In genomic region chr2:210225461-210225798, GRCh38 we compare ENCODE assay signal across 10 cellular contexts. TPM values are rescaled to one million over a fixed set of nuclear protein-coding genes. Genes with fewer than 3 reads are reported as not detected.
DNase-seq lines count a peak whose midpoint lies in the region; ATAC-seq and TF ChIP-seq lines count a peak whose summit lies in the region.
"Had no signal": no experiment of that assay in that cellular context is flagged by ENCODE, and none has a peak within 500 bp of the region (broad histone marks: within the 10 kb centered on the region; RNA-seq: fewer than 3 reads in every experiment).

No MANE protein-coding gene starts in this region.

- H3K4me1 ChIP-seq in right lobe of liver (peaks cover 0 to 63% (median 14%) of the 10 kb centered on the region in 4 donors), thyroid gland (peaks cover 15 to 37% of the 10 kb centered on the region in 2 donors)

- DNase-seq in NCI-H2171 treated with DMSO at 0.1 percent for 48 hours (lab: John Stamatoyannopoulos, UW) (peak; percentile 41), NCI-H2171 (lab: John Stamatoyannopoulos, UW) (no peak), cardiac fibroblast (ENCODE audit: low read depth in 2 of 2) (peak; percentile 22 to 26), right lobe of liver (no peak), thyroid gland (no peak), posterior vena cava (ENCODE audit: low spot score) (no peak)
- no peak for DNase-seq in stimulated activated CD4-positive, alpha-beta T cell treated with anti-CD3 and anti-CD28 coated beads, Interleukin-12 subunit alpha, Interleukin-12 subunit beta, amount 100 ng/mL, for 4 hours
- DNase-seq: AML-193, T-helper 17 cell had no signal

- WGBS in right lobe of liver (ENCODE audit: insufficient coverage, low coverage, low lambda C conversion rate, missing lambda C conversion rate) = 15% methylated on average over 9 of the region's 10 CpGs
- 7 to 8% methylated on average over 10 of the region's 10 CpGs for WGBS in thyroid gland, 2 donors

- no peak for TF ChIP-seq POLR2A in right lobe of liver (IDR thresholded peaks at IDR 0.05)
- TF ChIP-seq POLR2A in thyroid gland (IDR thresholded peaks at IDR 0.05) = no peak

- H3K27me3 ChIP-seq in right lobe of liver = no peaks in the 10 kb centered on the region
- H3K27me3 ChIP-seq in thyroid gland = no peaks in the 10 kb centered on the region

- ATAC-seq in right lobe of liver (no peak), GM18858 (IDR thresholded peaks at IDR 0.05; ENCODE audit: unreplicated experiment) (no peak)
- ATAC-seq: T-helper 17 cell had no signal

- intact Hi-C loops in right lobe of liver (cut with DNase I) = no loop called here
- intact Hi-C loops in thyroid gland (cut with DNase I) = no loop called here
- intact Hi-C loops in posterior vena cava (cut with DNase I) = no loop called here

- H3K9me3 ChIP-seq in right lobe of liver = no peaks in the 10 kb centered on the region
- no peaks in the 10 kb centered on the region for H3K9me3 ChIP-seq in thyroid gland

- H3K4me3 ChIP-seq in cardiac fibroblast (replicated peaks in 1 of 2; ENCODE audit: low read depth in 2 of 2, low read length in 2 of 2) (peak overlapping the region; percentile 52 to 54), right lobe of liver (peak overlapping the region; percentile 47 to 65 (median 62)), thyroid gland (replicated peaks in 1 of 3) (peak overlapping the region; percentile 29 to 67 (median 35))

- H3K36me3 ChIP-seq in right lobe of liver (peaks cover 0 to under 1% (median 0%) of the 10 kb centered on the region in 4 donors), thyroid gland (no peaks in the 10 kb centered on the region)

- TF ChIP-seq CTCF in cardiac fibroblast (IDR thresholded peaks at IDR 0.05; ENCODE audit: low read depth, low read length) (no peak), right lobe of liver (IDR thresholded peaks at IDR 0.05) (no peak), thyroid gland (IDR thresholded peaks at IDR 0.05) (no peak)

- H3K27ac ChIP-seq in right lobe of liver (peak overlapping the region; percentile 79 to 97 (median 91)), thyroid gland (peak overlapping the region; percentile 90 to 95 (median 92))

RNA-seq across cellular contexts. Expression of gene ACADL, which starts 0.2 kb away (rescaled TPM):
- 10 to 100 TPM; 13.4 to 30.2 (median 22.3) TPM for total RNA-seq in right lobe of liver
- total RNA-seq in thyroid gland = 100 to 1,000 TPM in 2 of 4 donors, 10 to 100 TPM in 2; 72.7 to 133 (median 111) TPM
- total RNA-seq in posterior vena cava = 1 to 10 TPM; 5.0 to 9.7 TPM
- total RNA-seq: T-helper 17 cell had no signal

RNA-seq across cellular contexts. Expression of gene KANSL1L, which starts 54.2 kb away (rescaled TPM):
- total RNA-seq in right lobe of liver (10 to 100 TPM in 3 of 6 experiments, 1 to 10 TPM in 3; 7.1 to 19.1 (median 11.1) TPM), thyroid gland (100 to 1,000 TPM in 2 of 4 donors, 10 to 100 TPM in 2; 75.8 to 154 (median 96.9) TPM), posterior vena cava (10 to 100 TPM; 25.7 to 28.8 TPM)

Comparison
In these comparisons a context has a peak if more than half of its experiments do, and no peak if none do; other contexts are left out.
1. DNase-seq: peak in NCI-H2171 treated with DMSO at 0.1 percent for 48 hours (single experiment) and cardiac fibroblast (2 of 2); none in NCI-H2171 (single experiment), right lobe of liver (0 of 3), thyroid gland (0 of 2), posterior vena cava (single experiment) and stimulated activated CD4-positive, alpha-beta T cell treated with anti-CD3 and anti-CD28 coated beads, Interleukin-12 subunit alpha, Interleukin-12 subunit beta, amount 100 ng/mL, for 4 hours (single experiment).
2. Peak in every context shown above with its lines, with median percentiles within 50 percentile points of each other: H3K4me3 ChIP-seq.